In the genomic region with DNA sequence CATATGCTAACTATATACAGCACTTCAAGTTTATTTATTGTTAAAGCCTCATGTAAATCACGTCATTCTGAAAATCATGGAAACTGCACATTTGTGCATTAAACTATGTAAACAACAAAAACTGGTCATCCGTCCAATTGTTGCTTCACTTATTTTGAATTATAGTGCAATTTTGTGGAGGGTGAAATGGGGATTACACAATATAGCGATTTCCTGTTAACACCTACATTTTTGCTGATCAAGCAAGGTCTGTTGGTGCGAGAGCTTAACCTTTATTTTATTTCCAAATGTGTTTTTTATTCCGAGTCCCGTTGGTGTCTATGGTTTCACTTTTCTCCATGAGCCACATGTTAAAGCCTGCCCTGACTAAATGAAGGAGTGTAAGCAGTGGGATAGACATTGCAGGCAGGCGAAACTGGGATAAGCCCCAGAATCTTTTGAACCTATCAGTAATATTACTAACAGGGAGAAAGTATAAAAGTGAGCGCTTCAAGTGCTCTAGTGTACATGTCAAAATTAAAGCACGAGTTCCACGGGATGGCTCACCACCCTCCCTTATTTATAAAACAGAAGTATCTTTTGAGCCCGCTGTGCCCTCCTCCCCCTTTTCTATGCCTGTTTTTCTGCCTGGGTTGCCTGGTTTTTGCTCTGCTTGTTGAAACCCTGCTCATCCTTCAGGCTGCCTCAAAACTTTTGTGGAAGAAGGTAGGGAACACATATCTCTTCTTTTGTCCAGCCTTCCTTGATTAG, we compare ENCODE assay signal across 12 cellular contexts.
DNase-seq lines count a peak whose midpoint lies in the region; ATAC-seq, FAIRE-seq and TF ChIP-seq lines count a peak whose summit lies in the region.
"Had no signal": no experiment of that assay in that cellular context is flagged by ENCODE, and none has a peak within 500 bp of the region (broad histone marks: within the 10 kb centered on the region; RNA-seq: fewer than 3 reads in every experiment).

No MANE protein-coding gene starts in this region.

- H3K9me3 ChIP-seq in breast epithelium, result no peaks in the 10 kb centered on the region
- no peaks in the 10 kb centered on the region for H3K9me3 ChIP-seq in skeletal muscle satellite cell (replicated peaks; ENCODE audit: low read length)
- H3K9me3 ChIP-seq in neuronal stem cell (replicated peaks in 1 of 2; ENCODE audit: control insufficient read depth in 2 of 2, insufficient read depth in 1 of 2, low read depth in 1 of 2, low read length in 2 of 2), result no peaks in the 10 kb centered on the region
- H3K9me3 ChIP-seq: colonic mucosa had no signal

- H3K27me3 ChIP-seq in breast epithelium (no peaks in the 10 kb centered on the region), skeletal muscle satellite cell (ENCODE audit: control insufficient read depth, insufficient read depth, low read length) (no peaks in the 10 kb centered on the region), neuronal stem cell (ENCODE audit: control insufficient read depth in 3 of 3, insufficient read depth in 3 of 3, low read depth in 1 of 3, low read length in 3 of 3) (no peaks in the 10 kb centered on the region)
- H3K27me3 ChIP-seq: colonic mucosa had no signal

- H3K9ac ChIP-seq in skeletal muscle satellite cell (ENCODE audit: low read depth, low read length), result peak overlapping the region; percentile 27
- H3K9ac ChIP-seq in neuronal stem cell (ENCODE audit: low read depth, low read length, poor library complexity), result no peak overlapping the region

- H2AK5ac ChIP-seq in neuronal stem cell (ENCODE audit: low read depth, low read length), result no peak overlapping the region

- no peak for TF ChIP-seq CTCF in breast epithelium (IDR thresholded peaks at IDR 0.05)

- no peak overlapping the region for H2BK15ac ChIP-seq in neuronal stem cell (ENCODE audit: low read length)

- ATAC-seq in GM21447 (IDR thresholded peaks at IDR 0.05; ENCODE audit: unreplicated experiment) (no peak), HG03139 (IDR thresholded peaks at IDR 0.05; ENCODE audit: unreplicated experiment) (no peak)

- intact Hi-C loops in breast epithelium (cut with DNase I; ENCODE audit: low total_unique reads), result no loop called here

- no peak overlapping the region for H2BK120ac ChIP-seq in neuronal stem cell (ENCODE audit: low read depth, low read length)

- no peak overlapping the region for H2BK5ac ChIP-seq in neuronal stem cell (ENCODE audit: low read length)

- no peak for TF ChIP-seq POLR2A in breast epithelium (IDR thresholded peaks at IDR 0.05)

- no peak overlapping the region for H4K8ac ChIP-seq in neuronal stem cell (ENCODE audit: low read depth, low read length)

- no peak overlapping the region for H2AFZ ChIP-seq in neuronal stem cell (ENCODE audit: low read length)

- peak; percentile 24 for DNase-seq in GM04504 (ENCODE audit: low read depth)
- DNase-seq in breast epithelium (ENCODE audit: low spot score in 2 of 2), result no peak
- no peak for DNase-seq in neuronal stem cell (ENCODE audit: low spot score)
- DNase-seq in superior temporal gyrus (ENCODE audit: extremely low spot score), result no peak
- DNase-seq: activated naive CD4-positive, alpha-beta T cell treated with anti-CD3 and anti-CD28 coated beads for 36 hours; colonic mucosa; NCI-H187 treated with DMSO at 0.1 percent for 48 hours had no signal

- peak; percentile 47 for FAIRE-seq in islet of Langerhans (lab: Jason Lieb, UNC)

- H4K91ac ChIP-seq in neuronal stem cell (ENCODE audit: low read depth, low read length, poor library complexity), result no peak overlapping the region

- H3K23ac ChIP-seq in neuronal stem cell (ENCODE audit: low read depth, low read length, poor library complexity), result no peak overlapping the region

- H3K4me1 ChIP-seq in breast epithelium (no peaks in the 10 kb centered on the region), skeletal muscle satellite cell (ENCODE audit: control insufficient read depth, insufficient read depth, low read length) (no peaks in the 10 kb centered on the region), neuronal stem cell (ENCODE audit: control insufficient read depth in 2 of 2, insufficient read depth in 1 of 2, low read depth in 1 of 2, low read length in 2 of 2) (no peaks in the 10 kb centered on the region)
- H3K4me1 ChIP-seq: colonic mucosa had no signal

- H3K4me3 ChIP-seq in breast epithelium (peak overlapping the region; percentile 8 to 62 (median 42)), skeletal muscle satellite cell (ENCODE audit: low read length) (peak overlapping the region; percentile 50), neuronal stem cell (ENCODE audit: low read length in 2 of 2) (no peak overlapping the region)
- H3K4me3 ChIP-seq: colonic mucosa, smooth muscle cell had no signal

- H3K27ac ChIP-seq in breast epithelium (peak overlapping the region; percentile 65 to 74), neuronal stem cell (replicated peaks; ENCODE audit: low read length) (no peak overlapping the region)
- H3K27ac ChIP-seq: colonic mucosa had no signal

- H3K79me1 ChIP-seq in neuronal stem cell (ENCODE audit: low read depth, low read length), result no peaks in the 10 kb centered on the region

- H3K18ac ChIP-seq in neuronal stem cell (ENCODE audit: low read length), result no peak overlapping the region

- no peaks in the 10 kb centered on the region for H3K36me3 ChIP-seq in breast epithelium
- no peaks in the 10 kb centered on the region for H3K36me3 ChIP-seq in skeletal muscle satellite cell (ENCODE audit: insufficient read depth, low read length)
- H3K36me3 ChIP-seq in neuronal stem cell (replicated peaks in 1 of 2; ENCODE audit: control insufficient read depth in 2 of 2, insufficient read depth in 2 of 2, low read length in 2 of 2), result no peaks in the 10 kb centered on the region
- H3K36me3 ChIP-seq: colonic mucosa had no signal

- peak overlapping the region; percentile 71 for H3K4me2 ChIP-seq in skeletal muscle satellite cell (ENCODE audit: low read length)
- no peak overlapping the region for H3K4me2 ChIP-seq in neuronal stem cell (ENCODE audit: insufficient read depth, low read length, poor library complexity, severe bottlenecking)
- H3K4me2 ChIP-seq: smooth muscle cell had no signal

- H3K14ac ChIP-seq in neuronal stem cell (ENCODE audit: low read length), result no peak overlapping the region

- WGBS in neuronal stem cell (ENCODE audit: extremely low coverage in 2 of 2, insufficient read length in 2 of 2, insufficient replicate concordance in 1 of 2), 2 donors, result no CpG with 5 or more reads among the region's 11 CpGs

- H2BK12ac ChIP-seq in neuronal stem cell (ENCODE audit: low read length), result no peak overlapping the region

- H3K4ac ChIP-seq in neuronal stem cell (ENCODE audit: low read length), result no peak overlapping the region

Comparison
In these comparisons a context has a peak if more than half of its experiments do, and no peak if none do; other contexts are left out.
1. H3K4me3 ChIP-seq: peak in breast epithelium (3 of 3) and skeletal muscle satellite cell (single experiment); none in neuronal stem cell (0 of 2).